In genomic region chr11:2562181-2562581, GRCh38 we compare ENCODE assay signal across 15 cellular contexts.
A peak's percentile ranks its signal among the peaks of the same experiment; 100 is the strongest.
DNase-seq lines count a peak whose midpoint lies in the region; ATAC-seq and TF ChIP-seq lines count a peak whose summit lies in the region.
"Had no signal": no experiment of that assay in that cellular context is flagged by ENCODE, and none has a peak within 500 bp of the region (broad histone marks: within the 10 kb centered on the region; RNA-seq: fewer than 3 reads in every experiment).

No MANE protein-coding gene starts in this region.

- H3K4me1 Mint-ChIP-seq in stimulated activated effector memory CD8-positive, alpha-beta T cell treated with anti-CD3 and anti-CD28 coated beads, Interleukin-12 subunit alpha, Interleukin-12 subunit beta, amount 100 ng/mL, for 72 hours = peaks cover 4% of the 10 kb centered on the region
- H3K4me1 Mint-ChIP-seq: activated CD4-positive, alpha-beta T cell treated with anti-CD3 and anti-CD28 coated beads for 36 hours had no signal

- no peaks in the 10 kb centered on the region for H3K27me3 ChIP-seq in thyroid gland

- DNase-seq in RPMI7951 (ENCODE audit: low read depth) = peak; percentile 21
- DNase-seq in head of caudate nucleus = peak; percentile 79 to 96 (median 92)
- peak; percentile 75 for DNase-seq in middle frontal gyrus (ENCODE audit: extremely low spot score, low spot score)
- no peak for DNase-seq in stimulated activated effector memory CD8-positive, alpha-beta T cell treated with anti-CD3 and anti-CD28 coated beads, Interleukin-12 subunit alpha, Interleukin-12 subunit beta, amount 100 ng/mL, for 72 hours (ENCODE audit: low spot score in 2 of 2)
- no peak for DNase-seq in thyroid gland
- no peak for DNase-seq in NOMO-1 treated with dmso at 0.1 percent for 144 hours (lab: John Stamatoyannopoulos, UW; ENCODE audit: unreplicated experiment)
- DNase-seq: activated CD4-positive, alpha-beta T cell treated with anti-CD3 and anti-CD28 coated beads for 36 hours; CD4-positive, alpha-beta memory T cell; mammary epithelial cell; MM.1S; NCI-H2171; stimulated activated naive CD8-positive, alpha-beta T cell treated with anti-CD3 and anti-CD28 coated beads, Interleukin-15, amount 100 ng/mL, for 72 hours had no signal

- intact Hi-C loops in head of caudate nucleus (cut with DNase I) = no loop called here
- intact Hi-C loops in thyroid gland (cut with DNase I) = no loop called here

- WGBS in thyroid gland, 2 donors = 88 to 91% methylated on average over 6 to 8 of the region's 15 CpGs

- no peaks in the 10 kb centered on the region for H3K9me3 ChIP-seq in thyroid gland

- no peak overlapping the region for H3K27ac ChIP-seq in thyroid gland

- peaks cover 17 to 24% of the 10 kb centered on the region in 2 donors for H3K4me1 ChIP-seq in thyroid gland

- no peaks in the 10 kb centered on the region for H3K36me3 Mint-ChIP-seq in stimulated activated effector memory CD8-positive, alpha-beta T cell treated with anti-CD3 and anti-CD28 coated beads, Interleukin-12 subunit alpha, Interleukin-12 subunit beta, amount 100 ng/mL, for 72 hours
- H3K36me3 Mint-ChIP-seq: brain; CD4-positive, alpha-beta memory T cell had no signal

- H3K9me3 Mint-ChIP-seq in stimulated activated effector memory CD8-positive, alpha-beta T cell treated with anti-CD3 and anti-CD28 coated beads, Interleukin-12 subunit alpha, Interleukin-12 subunit beta, amount 100 ng/mL, for 72 hours = no peaks in the 10 kb centered on the region
- H3K9me3 Mint-ChIP-seq: CD4-positive, alpha-beta memory T cell; stimulated activated naive CD8-positive, alpha-beta T cell treated with anti-CD3 and anti-CD28 coated beads, Interleukin-15, amount 100 ng/mL, for 72 hours had no signal

- H3K27ac Mint-ChIP-seq in stimulated activated effector memory CD8-positive, alpha-beta T cell treated with anti-CD3 and anti-CD28 coated beads, Interleukin-12 subunit alpha, Interleukin-12 subunit beta, amount 100 ng/mL, for 72 hours = no peak overlapping the region
- H3K27ac Mint-ChIP-seq: activated CD4-positive, alpha-beta T cell treated with anti-CD3 and anti-CD28 coated beads for 36 hours; stimulated activated naive CD8-positive, alpha-beta T cell treated with anti-CD3 and anti-CD28 coated beads, Interleukin-15, amount 100 ng/mL, for 72 hours had no signal

- no peak overlapping the region for H3K4me3 ChIP-seq in thyroid gland (replicated peaks in 1 of 3)

- no peaks in the 10 kb centered on the region for H3K36me3 ChIP-seq in thyroid gland

- no peak overlapping the region for H3K4me3 Mint-ChIP-seq in stimulated activated effector memory CD8-positive, alpha-beta T cell treated with anti-CD3 and anti-CD28 coated beads, Interleukin-12 subunit alpha, Interleukin-12 subunit beta, amount 100 ng/mL, for 72 hours
- H3K4me3 Mint-ChIP-seq: activated CD4-positive, alpha-beta T cell treated with anti-CD3 and anti-CD28 coated beads for 36 hours; brain; CD4-positive, alpha-beta memory T cell; stimulated activated naive CD8-positive, alpha-beta T cell treated with anti-CD3 and anti-CD28 coated beads, Interleukin-15, amount 100 ng/mL, for 72 hours had no signal

- peak; percentile 3 for ATAC-seq in stimulated activated effector memory CD8-positive, alpha-beta T cell treated with anti-CD3 and anti-CD28 coated beads, Interleukin-12 subunit alpha, Interleukin-12 subunit beta, amount 100 ng/mL, for 72 hours
- ATAC-seq in GM21576 (IDR thresholded peaks at IDR 0.05; ENCODE audit: unreplicated experiment) (no peak), HG03378 (IDR thresholded peaks at IDR 0.05; ENCODE audit: unreplicated experiment) (no peak)
- ATAC-seq: activated CD4-positive, alpha-beta T cell treated with anti-CD3 and anti-CD28 coated beads for 36 hours had no signal

- no peak for TF ChIP-seq CTCF in thyroid gland (IDR thresholded peaks at IDR 0.05)

- no peak for TF ChIP-seq POLR2A in thyroid gland (IDR thresholded peaks at IDR 0.05)

Comparison
In these comparisons a context has a peak if more than half of its experiments do, and no peak if none do; other contexts are left out.
1. DNase-seq: peak in RPMI7951 (single experiment), head of caudate nucleus (42 of 42) and middle frontal gyrus (single experiment); none in stimulated activated effector memory CD8-positive, alpha-beta T cell treated with anti-CD3 and anti-CD28 coated beads, Interleukin-12 subunit alpha, Interleukin-12 subunit beta, amount 100 ng/mL, for 72 hours (0 of 2), thyroid gland (0 of 2) and NOMO-1 treated with dmso at 0.1 percent for 144 hours (single experiment).